In genomic region chr22:48433647-48434046, GRCh38 we compare ENCODE assay signal across 26 cellular contexts.
"Had no signal": no experiment of that assay in that cellular context is flagged by ENCODE, and none has a peak within 500 bp of the region (broad histone marks: within the 10 kb centered on the region; RNA-seq: fewer than 3 reads in every experiment).

No MANE protein-coding gene starts in this region.

- H3K9me3 ChIP-seq: ascending aorta, breast epithelium, MG63, SJCRH30, SK-N-SH had no signal

- H3K36me3 ChIP-seq: ascending aorta, breast epithelium, MG63, SJCRH30 had no signal

- H3K27ac Mint-ChIP-seq: activated CD4-positive, alpha-beta T cell treated with anti-CD3 and anti-CD28 coated beads, Interleukin-2, amount 10 ng/mL, durations not matched to agents 24 days and 14 days; activated CD8-positive, alpha-beta T cell treated with anti-CD3 and anti-CD28 coated beads, Interleukin-2, amount 10 ng/mL, durations not matched to agents 7 days and 5 days; activated naive CD8-positive, alpha-beta T cell treated with anti-CD3 and anti-CD28 coated beads for 36 hours; activated T-cell treated with anti-CD3 and anti-CD28 coated beads, Interleukin-2, amount 50 U/mL, for 24 hours; activated T-helper 2 cell treated with anti-CD3 and anti-CD28 coated beads, Interferon-gamma antibody, Interleukin-2, Interleukin-4, amounts not matched to agents 10 μg/mL and 5 μg/mL and 100 μg/mL, durations not matched to agents 14 hours and 24 hours and 36 hours; T-helper 1 cell treated with Interleukin-12 subunit alpha and Interleukin-12 subunit beta and Interleukin-4 antibody, amounts not matched to agents 30 μg/mL and 1 μg/mL, for 36 hours; T-helper 2 cell treated with Interferon-gamma antibody and Interleukin-4, amounts not matched to agents 5 μg/mL and 100 μg/mL, for 36 hours had no signal

- ATAC-seq: activated CD8-positive, alpha-beta T cell treated with anti-CD3 and anti-CD28 coated beads, Interleukin-2, amount 10 ng/mL, durations not matched to agents 7 days and 5 days; Panc1 had no signal

- H3K27me3 ChIP-seq: ascending aorta, MG63 had no signal

- H3K4me3 ChIP-seq: ascending aorta, breast epithelium, MG63, SJCRH30 had no signal

- H3K27ac ChIP-seq: ascending aorta, breast epithelium, SJCRH30 had no signal

- DNase-seq: activated CD4-positive, alpha-beta T cell treated with anti-CD3 and anti-CD28 coated beads, Interleukin-2, amount 10 ng/mL, durations not matched to agents 24 days and 14 days; activated CD4-positive, alpha-beta T cell treated with anti-CD3 and anti-CD28 coated beads, Interleukin-2, amount 50 U/mL, for 4 hours; activated CD8-positive, alpha-beta T cell treated with anti-CD3 and anti-CD28 coated beads, Interleukin-2, amount 10 ng/mL, durations not matched to agents 7 days and 5 days; activated naive CD4-positive, alpha-beta T cell treated with anti-CD3 and anti-CD28 coated beads, Interleukin-2, amount 50 U/mL, for 16 hours; activated naive CD8-positive, alpha-beta T cell treated with anti-CD3 and anti-CD28 coated beads for 36 hours; activated T-cell treated with anti-CD3 and anti-CD28 coated beads, Interleukin-2, amount 50 U/mL, for 24 hours; amniotic stem cell; Kasumi-1; KG1; MG63; NCI-H1048; NCI-H1105 treated with DMSO at 0.1 percent for 48 hours; NCI-H1436; NCI-H1694 treated with DMSO at 0.1 percent for 48 hours; NCI-H2029; NCI-H345; NCI-H524 treated with DMSO at 0.1 percent for 48 hours; SHP77; SJCRH30; SK-N-SH had no signal

- H3K9me3 Mint-ChIP-seq: activated CD4-positive, alpha-beta T cell treated with anti-CD3 and anti-CD28 coated beads, Interleukin-2, amount 10 ng/mL, durations not matched to agents 24 days and 14 days; activated naive CD8-positive, alpha-beta T cell treated with anti-CD3 and anti-CD28 coated beads for 36 hours; activated T-cell treated with anti-CD3 and anti-CD28 coated beads, Interleukin-2, amount 50 U/mL, for 24 hours; activated T-helper 2 cell treated with anti-CD3 and anti-CD28 coated beads, Interferon-gamma antibody, Interleukin-2, Interleukin-4, amounts not matched to agents 10 μg/mL and 5 μg/mL and 100 μg/mL, durations not matched to agents 14 hours and 24 hours and 36 hours; T-helper 1 cell treated with Interleukin-12 subunit alpha and Interleukin-12 subunit beta and Interleukin-4 antibody, amounts not matched to agents 30 μg/mL and 1 μg/mL, for 36 hours; T-helper 2 cell treated with Interferon-gamma antibody and Interleukin-4, amounts not matched to agents 5 μg/mL and 100 μg/mL, for 36 hours had no signal

- H3K36me3 Mint-ChIP-seq: activated naive CD8-positive, alpha-beta T cell treated with anti-CD3 and anti-CD28 coated beads for 36 hours had no signal

- H3K4me1 Mint-ChIP-seq: activated CD4-positive, alpha-beta T cell treated with anti-CD3 and anti-CD28 coated beads, Interleukin-2, amount 10 ng/mL, durations not matched to agents 24 days and 14 days; activated naive CD8-positive, alpha-beta T cell treated with anti-CD3 and anti-CD28 coated beads for 36 hours had no signal

- H3K4me1 ChIP-seq: ascending aorta, breast epithelium, SJCRH30 had no signal

- H3K27me3 Mint-ChIP-seq: activated CD4-positive, alpha-beta T cell treated with anti-CD3 and anti-CD28 coated beads, Interleukin-2, amount 10 ng/mL, durations not matched to agents 24 days and 14 days; activated naive CD8-positive, alpha-beta T cell treated with anti-CD3 and anti-CD28 coated beads for 36 hours had no signal

- H3K4me3 Mint-ChIP-seq: activated CD4-positive, alpha-beta T cell treated with anti-CD3 and anti-CD28 coated beads, Interleukin-2, amount 10 ng/mL, durations not matched to agents 24 days and 14 days; activated CD8-positive, alpha-beta T cell treated with anti-CD3 and anti-CD28 coated beads, Interleukin-2, amount 10 ng/mL, durations not matched to agents 7 days and 5 days; activated naive CD8-positive, alpha-beta T cell treated with anti-CD3 and anti-CD28 coated beads for 36 hours; activated T-cell treated with anti-CD3 and anti-CD28 coated beads, Interleukin-2, amount 50 U/mL, for 24 hours; T-helper 1 cell treated with Interleukin-12 subunit alpha and Interleukin-12 subunit beta and Interleukin-4 antibody, amounts not matched to agents 30 μg/mL and 1 μg/mL, for 36 hours; T-helper 2 cell treated with Interferon-gamma antibody and Interleukin-4, amounts not matched to agents 5 μg/mL and 100 μg/mL, for 36 hours had no signal
